Comparison of ENCODE assay signal across 12 cellular contexts in genomic region chr14:99229654-99230215, GRCh38. TPM values are rescaled to one million over a fixed set of nuclear protein-coding genes. Genes with fewer than 3 reads are reported as not detected.
A peak's percentile ranks its signal among the peaks of the same experiment; 100 is the strongest.
DNase-seq lines count a peak whose midpoint lies in the region; ATAC-seq and TF ChIP-seq lines count a peak whose summit lies in the region.
"Had no signal": no experiment of that assay in that cellular context is flagged by ENCODE, and none has a peak within 500 bp of the region (broad histone marks: within the 10 kb centered on the region; RNA-seq: fewer than 3 reads in every experiment).

No MANE protein-coding gene starts in this region.

- no peak overlapping the region for H3K27ac Mint-ChIP-seq in MCF 10A (ENCODE audit: low read depth, unreplicated experiment)
- peak overlapping the region; percentile 96 for H3K27ac Mint-ChIP-seq in activated CD4-positive, alpha-beta memory T cell treated with anti-CD3 and anti-CD28 coated beads for 36 hours
- H3K27ac Mint-ChIP-seq: CD14-positive monocyte had no signal

- no TSS peak for BruUV-seq in MCF 10A (replicated peaks; lab: Mats Ljungman, UMichigan)

- H3K4me3 ChIP-seq in breast epithelium, result no peak overlapping the region

- CTCF ChIA-PET in MCF 10A (lab: Yijun Ruan, JAX), result interaction anchor here (0.5 to 0.8 kb wide), 4 partner anchors 10 to 1391 kb away, joined by 3 to 5 read pairs (median 3); no protein-coding TSS in a partner anchor
- CTCF ChIA-PET in activated CD4-positive, alpha-beta memory T cell treated with anti-CD3 and anti-CD28 coated beads for 36 hours (lab: Charles Lee), result interaction anchor here (0.8 to 10.7 kb wide), 19 partner anchors 8 to 1252 kb away, joined by 3 to 110 read pairs (median 5); partner anchors contain the start of gene BCL11B

- H3K4me1 ChIP-seq in breast epithelium, result no peaks in the 10 kb centered on the region

- no peaks in the 10 kb centered on the region for H3K9me3 ChIP-seq in breast epithelium

- H3K27ac ChIP-seq in breast epithelium, result peak overlapping the region; percentile 2 to 56

- no peaks in the 10 kb centered on the region for H3K36me3 ChIP-seq in breast epithelium

- no peak for TF ChIP-seq POLR2A in breast epithelium (IDR thresholded peaks at IDR 0.05)

- H3K36me3 Mint-ChIP-seq in MCF 10A (ENCODE audit: insufficient read depth, unreplicated experiment), result peaks cover 6% of the 10 kb centered on the region
- peaks cover 49% of the 10 kb centered on the region for H3K36me3 Mint-ChIP-seq in activated CD4-positive, alpha-beta memory T cell treated with anti-CD3 and anti-CD28 coated beads for 36 hours
- H3K36me3 Mint-ChIP-seq: CD14-positive monocyte had no signal

- ATAC-seq in HG02884 (IDR thresholded peaks at IDR 0.05; ENCODE audit: unreplicated experiment), result no peak
- ATAC-seq in HG03097 (IDR thresholded peaks at IDR 0.05; ENCODE audit: low FRiP score, unreplicated experiment), result no peak

- peaks cover 0 to 2% of the 10 kb centered on the region in 2 donors for H3K27me3 ChIP-seq in breast epithelium

- H3K9me3 Mint-ChIP-seq in MCF 10A (ENCODE audit: unreplicated experiment), result no peaks in the 10 kb centered on the region
- H3K9me3 Mint-ChIP-seq in activated CD4-positive, alpha-beta memory T cell treated with anti-CD3 and anti-CD28 coated beads for 36 hours, result peaks cover 3% of the 10 kb centered on the region

- no peaks in the 10 kb centered on the region for H3K4me1 Mint-ChIP-seq in MCF 10A (ENCODE audit: insufficient read depth, unreplicated experiment)
- peaks cover 96% of the 10 kb centered on the region for H3K4me1 Mint-ChIP-seq in activated CD4-positive, alpha-beta memory T cell treated with anti-CD3 and anti-CD28 coated beads for 36 hours (ENCODE audit: low read depth)
- H3K4me1 Mint-ChIP-seq: CD14-positive monocyte had no signal

- intact Hi-C loops in breast epithelium (cut with DNase I; ENCODE audit: low total_unique reads) (no loop called here), MCF 10A (cut with micrococcal nuclease) (no loop called here)
- intact Hi-C loops in activated CD4-positive, alpha-beta memory T cell treated with anti-CD3 and anti-CD28 coated beads for 36 hours (cut with micrococcal nuclease), result loop anchor here (1.0 to 5.0 kb wide), 4 partner anchors 17 to 1002 kb away; no protein-coding TSS in a partner anchor

- H3K27me3 Mint-ChIP-seq in MCF 10A (ENCODE audit: insufficient read depth, unreplicated experiment), result no peaks in the 10 kb centered on the region
- no peaks in the 10 kb centered on the region for H3K27me3 Mint-ChIP-seq in activated CD4-positive, alpha-beta memory T cell treated with anti-CD3 and anti-CD28 coated beads for 36 hours

- no peak overlapping the region for H3K4me3 Mint-ChIP-seq in MCF 10A (ENCODE audit: unreplicated experiment)
- H3K4me3 Mint-ChIP-seq in activated CD4-positive, alpha-beta memory T cell treated with anti-CD3 and anti-CD28 coated beads for 36 hours, result peak overlapping the region; percentile 68

- DNase-seq in breast epithelium (ENCODE audit: low spot score in 2 of 2) (no peak), MCF 10A (ENCODE audit: unreplicated experiment) (no peak), left kidney (ENCODE audit: low read depth, low spot score) (peak; percentile 94), GF-D8 (lab: John Stamatoyannopoulos, UW) (no peak), NCI-H2171 treated with DMSO at 0.1 percent for 48 hours (lab: John Stamatoyannopoulos, UW) (no peak)
- no peak for DNase-seq in activated CD4-positive, alpha-beta memory T cell treated with anti-CD3 and anti-CD28 coated beads for 36 hours
- DNase-seq: occipital lobe, substantia nigra had no signal

- TF ChIP-seq CTCF in breast epithelium (IDR thresholded peaks at IDR 0.05) (no peak), MCF 10A (IDR thresholded peaks at IDR 0.05; ENCODE audit: unreplicated experiment) (no peak)

- POLR2A ChIA-PET in MCF 10A (lab: Yijun Ruan, JAX), result no interaction called here
- POLR2A ChIA-PET in activated CD4-positive, alpha-beta memory T cell treated with anti-CD3 and anti-CD28 coated beads for 36 hours (lab: Charles Lee), result interaction anchor here (1.3 to 23.9 kb wide), 7 partner anchors 9 to 41 kb away, joined by 3 to 425 read pairs (median 8); partner anchors contain the start of gene BCL11B

RNA-seq across cellular contexts. Expression of gene BCL11B, which starts 42.3 kb away (rescaled TPM):
- total RNA-seq in breast epithelium (1 to 10 TPM in 2 of 3 donors, under 1 TPM in 1; 0.96 to 3.9 (median 2.6) TPM), MCF 10A (2022) (0.84 and 1.4 TPM in 2 replicates)
- 10 to 100 TPM; 48.9 to 49.1 TPM for total RNA-seq in activated CD4-positive, alpha-beta memory T cell treated with anti-CD3 and anti-CD28 coated beads for 36 hours
- total RNA-seq: fibroblast of villous mesenchyme had no signal

Comparison
In these comparisons a context has a peak if more than half of its experiments do, and no peak if none do; other contexts are left out.
1. RNA of gene BCL11B, which starts 42.3 kb away (total RNA-seq): 48.9 to 49.1 TPM in activated CD4-positive, alpha-beta memory T cell treated with anti-CD3 and anti-CD28 coated beads for 36 hours; 0.96 to 3.9 TPM in breast epithelium and 0.84 to 1.4 TPM in MCF 10A; every median in the first group is over 10 times any median in the second.